8 cellular contexts compared by ENCODE assay signal in genomic region chr17:79027274-79027924, GRCh38. TPM values are rescaled to one million over a fixed set of nuclear protein-coding genes. Genes with fewer than 3 reads are reported as not detected.
DNase-seq lines count a peak whose midpoint lies in the region; ATAC-seq and TF ChIP-seq lines count a peak whose summit lies in the region.
"Had no signal": no experiment of that assay in that cellular context is flagged by ENCODE, and none has a peak within 500 bp of the region (broad histone marks: within the 10 kb centered on the region; RNA-seq: fewer than 3 reads in every experiment).

No MANE protein-coding gene starts in this region.

- H3K27ac ChIP-seq in PC-3 (ENCODE audit: low read length) (peak overlapping the region; percentile 85), cingulate gyrus (ENCODE audit: low read depth, low read length) (peak overlapping the region; percentile 29), lung (ENCODE audit: low read depth in 1 of 2, low read length in 1 of 2) (peak overlapping the region; percentile 7 to 76), transverse colon (peak overlapping the region; percentile 50 to 68 (median 66))

- no peak overlapping the region for H2AFZ ChIP-seq in PC-3 (ENCODE audit: low read length)

- in situ Hi-C loops in transverse colon (cut with MboI; ENCODE audit: low pct_ligation_motif_present in 1 of 4, low pct_unique_long_range_greater_than_20kb in 1 of 4, low sequenced_read_pairs in 3 of 4) = no loop called here

- WGBS in lung, 2 donors = 36 to 60% methylated on average over 10 of the region's 10 CpGs
- 25% methylated on average over 10 of the region's 10 CpGs; no CpG with 5 or more reads in 1 of the 2 donors for WGBS in transverse colon (ENCODE audit: low coverage in 1 of 2), 2 donors

- POLR2A ChIA-PET in PC-3 (lab: Charles Lee; ENCODE audit: unreplicated experiment) = interaction anchor here (1.4 kb wide), 2 partner anchors 9 to 31 kb away, joined by 7 to 25 read pairs; no protein-coding TSS in a partner anchor

- DNase-seq in PC-3 (no peak), lung (ENCODE audit: low spot score) (no peak), transverse colon (no peak), SIG-M5 treated with dmso at 0.1 percent for 504 hours (lab: John Stamatoyannopoulos, UW; ENCODE audit: unreplicated experiment) (no peak), nephron progenitor cell (no peak), iPS-NIHi7 (ENCODE audit: extremely low spot score) (no peak)
- DNase-seq: OCI-M1 had no signal

- peaks cover 30% of the 10 kb centered on the region for H3K4me1 Mint-ChIP-seq in nephron progenitor cell

- H3K4me1 ChIP-seq in PC-3 (ENCODE audit: insufficient read depth, low read length) (peaks cover 45% of the 10 kb centered on the region), lung (ENCODE audit: control insufficient read depth in 2 of 2, insufficient read depth in 2 of 2, low read length in 2 of 2) (peaks cover 10 to 36% of the 10 kb centered on the region in 2 donors), transverse colon (peaks cover 31 to 56% (median 47%) of the 10 kb centered on the region in 4 donors)

- no peaks in the 10 kb centered on the region for H3K79me2 ChIP-seq in PC-3 (ENCODE audit: low read length)

- ATAC-seq in PC-3 (no peak), lung (ENCODE audit: insufficient read depth, low FRiP score) (no peak)

- H3F3A ChIP-seq in PC-3 (ENCODE audit: low read length, unreplicated experiment) = no peaks in the 10 kb centered on the region

- TF ChIP-seq EP300 in transverse colon (IDR thresholded peaks at IDR 0.05; ENCODE audit: low read depth) = no peak

- peak overlapping the region; percentile 81 for H3K4me2 ChIP-seq in PC-3 (ENCODE audit: low read length)

- H3K27ac Mint-ChIP-seq in nephron progenitor cell = no peak overlapping the region

- TF ChIP-seq POLR2A in transverse colon (IDR thresholded peaks at IDR 0.05) = no peak

- H3K36me3 ChIP-seq in PC-3 (ENCODE audit: low read depth, low read length) (no peaks in the 10 kb centered on the region), lung (ENCODE audit: control insufficient read depth in 2 of 2, insufficient read depth in 2 of 2, low read length in 2 of 2) (no peaks in the 10 kb centered on the region), transverse colon (no peaks in the 10 kb centered on the region)

- H3K9me3 Mint-ChIP-seq in nephron progenitor cell = no peaks in the 10 kb centered on the region

- no TSS peak for BruUV-seq in PC-3 (replicated peaks; lab: Mats Ljungman, UMichigan)

- H3K9ac ChIP-seq in PC-3 (ENCODE audit: low read length) = peak overlapping the region; percentile 0; the same call in 1 of the 2 replicates

- peak overlapping the region; percentile 56; the same call in 1 of the 2 replicates for H3K4me3 ChIP-seq in PC-3 (ENCODE audit: low read length)
- H3K4me3 ChIP-seq in lung = no peak overlapping the region
- H3K4me3 ChIP-seq in transverse colon = no peak overlapping the region

- no peaks in the 10 kb centered on the region for H3K9me2 ChIP-seq in PC-3 (replicated peaks; ENCODE audit: low read length)

- peaks cover 100% of the 10 kb centered on the region for H3K27me3 Mint-ChIP-seq in nephron progenitor cell (ENCODE audit: low read depth, poor library complexity)

- TF ChIP-seq CTCF in PC-3 (conservative IDR thresholded peaks at IDR 0.05; ENCODE audit: low read depth, low read length) (no peak), lung (IDR thresholded peaks at IDR 0.05; ENCODE audit: control extremely low read depth, extremely low read depth) (no peak), transverse colon (IDR thresholded peaks at IDR 0.05) (no peak), nephron progenitor cell (IDR thresholded peaks at IDR 0.05) (no peak)

- intact Hi-C loops in PC-3 (cut with micrococcal nuclease) (no loop called here), transverse colon (cut with DNase I; ENCODE audit: low total_unique reads) (no loop called here)

- H3K27me3 ChIP-seq in PC-3 (ENCODE audit: low read length) = no peaks in the 10 kb centered on the region
- H3K27me3 ChIP-seq in lung (ENCODE audit: control insufficient read depth, insufficient read depth) = no peaks in the 10 kb centered on the region
- no peaks in the 10 kb centered on the region for H3K27me3 ChIP-seq in transverse colon

- no peak overlapping the region for H3K4me3 Mint-ChIP-seq in nephron progenitor cell

- no peaks in the 10 kb centered on the region for H4K20me1 ChIP-seq in PC-3 (ENCODE audit: low read length)

- CTCF ChIA-PET in PC-3 (lab: Charles Lee) = interaction anchor here (0.8 to 2.5 kb wide), 4 partner anchors 9 to 18 kb away, joined by 9 to 32 read pairs (median 16); no protein-coding TSS in a partner anchor

- no peaks in the 10 kb centered on the region for H3K9me3 ChIP-seq in PC-3 (ENCODE audit: low read length)
- H3K9me3 ChIP-seq in lung (ENCODE audit: control insufficient read depth in 2 of 2, insufficient read depth in 1 of 2, low read length in 1 of 2) = peaks cover 0 to 2% of the 10 kb centered on the region in 2 donors
- H3K9me3 ChIP-seq in transverse colon = no peaks in the 10 kb centered on the region

- H3K36me3 Mint-ChIP-seq in nephron progenitor cell (ENCODE audit: low read depth) = no peaks in the 10 kb centered on the region

RNA-seq across cellular contexts. Expression of gene C1QTNF1, which starts 3.4 kb away (rescaled TPM):
- 18.6 and 21.0 TPM in 2 replicates for total RNA-seq in PC-3 (2014; rRNA removed)
- 10 to 100 TPM in 1 of 2 donors, 1 to 10 TPM in 1; 7.4 to 35.7 TPM for total RNA-seq in lung
- 10 to 100 TPM; 24.3 to 84.5 TPM for polyA plus RNA-seq in lung
- total RNA-seq in transverse colon = 10 to 100 TPM in 2 of 4 donors, 1 to 10 TPM in 2; 5.4 to 35.5 (median 12.0) TPM

RNA-seq across cellular contexts. Expression of gene CANT1, which starts 17.8 kb away (rescaled TPM):
- total RNA-seq in PC-3 (2014; rRNA removed) (191 and 220 TPM in 2 replicates), lung (10 to 100 TPM; 31.4 to 75.8 TPM), transverse colon (100 to 1,000 TPM in 3 of 4 donors, 10 to 100 TPM in 1; 89.4 to 231 (median 138) TPM)
- polyA plus RNA-seq in lung = 10 to 100 TPM in 1 of 2 donors, 1 to 10 TPM in 1; 8.5 to 66.0 TPM

RNA-seq across cellular contexts. Expression of gene ENGASE, which starts 47.2 kb away (rescaled TPM):
- total RNA-seq in PC-3 (2014; rRNA removed) = 34.5 and 58.1 TPM in 2 replicates
- total RNA-seq in lung = 10 to 100 TPM; 36.7 to 45.7 TPM
- 10 to 100 TPM; 19.0 to 28.4 TPM for polyA plus RNA-seq in lung
- total RNA-seq in transverse colon = 100 to 1,000 TPM in 2 of 4 donors, 10 to 100 TPM in 2; 74.7 to 335 (median 121) TPM

RNA-seq across cellular contexts. Expression of gene LGALS3BP, which starts 47.7 kb away (rescaled TPM):
- total RNA-seq in PC-3 (2014; rRNA removed) (72.4 and 121 TPM in 2 replicates), lung (100 to 1,000 TPM; 183 to 479 TPM), transverse colon (1,000 to 10,000 TPM in 2 of 4 donors, 100 to 1,000 TPM in 2; 796 to 1,440 (median 1,077) TPM)
- 100 to 1,000 TPM; 229 to 261 TPM for polyA plus RNA-seq in lung

Comparison
In these comparisons a context has a peak if more than half of its experiments do, and no peak if none do; other contexts are left out.
1. H3K27ac ChIP-seq: peak in every context shown above with its lines; median percentile 85 in PC-3; 66 in transverse colon; 42 in lung; 29 in cingulate gyrus.